In the genomic region with DNA sequence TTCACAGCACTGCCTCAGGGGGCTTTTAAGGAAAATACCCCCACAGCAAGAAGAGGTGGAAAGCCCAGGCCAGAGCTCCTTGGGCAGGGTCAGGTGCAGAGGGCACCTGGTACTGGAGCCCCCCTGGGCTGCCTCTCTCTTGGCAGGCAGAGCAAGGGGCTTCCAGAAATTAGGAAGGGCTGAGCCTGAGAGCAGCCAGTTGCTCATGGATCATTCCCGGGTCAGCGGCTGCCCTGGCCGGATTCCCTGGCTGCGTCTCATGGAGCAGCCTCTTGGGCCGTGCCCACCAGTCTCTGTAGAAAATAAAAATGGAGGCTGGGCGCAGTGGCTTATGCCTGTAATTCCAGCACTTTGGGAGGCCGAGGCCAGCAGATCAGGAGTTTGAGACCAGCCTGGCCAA, we compare ENCODE assay signal across 21 cellular contexts. TPM values are rescaled to one million over a fixed set of nuclear protein-coding genes. Genes with fewer than 3 reads are reported as not detected.
DNase-seq lines count a peak whose midpoint lies in the region; ATAC-seq and TF ChIP-seq lines count a peak whose summit lies in the region.
"Had no signal": no experiment of that assay in that cellular context is flagged by ENCODE, and none has a peak within 500 bp of the region (broad histone marks: within the 10 kb centered on the region; RNA-seq: fewer than 3 reads in every experiment).

No MANE protein-coding gene starts in this region.

- TF ChIP-seq EP300 in tibial nerve (IDR thresholded peaks at IDR 0.05) (no peak), gastroesophageal sphincter (IDR thresholded peaks at IDR 0.05) (no peak)

- H3K36me3 ChIP-seq in left ventricle myocardium inferior = no peaks in the 10 kb centered on the region
- peaks cover 0 to 16% (median 0%) of the 10 kb centered on the region in 3 donors for H3K36me3 ChIP-seq in tibial nerve
- H3K36me3 ChIP-seq in gastroesophageal sphincter = peaks cover 0 to 12% of the 10 kb centered on the region in 2 donors

- H3K27ac Mint-ChIP-seq in chondrocyte (ENCODE audit: unreplicated experiment) = no peak overlapping the region
- H3K27ac Mint-ChIP-seq: CD8-positive, alpha-beta T cell had no signal

- DNase-seq in left ventricle myocardium inferior (peak; percentile 7), Right ventricle myocardium inferior (ENCODE audit: missing footprints) (no peak), chondrocyte (ENCODE audit: low spot score) (peak; percentile 33), medulla oblongata (ENCODE audit: extremely low spot score) (peak; percentile 52), tibial nerve (ENCODE audit: low spot score in 2 of 2) (no peak)
- DNase-seq: Calu3; CD8-positive, alpha-beta T cell; DMS53; EL; MV-4-11; NCI-H1694 treated with DMSO at 0.1 percent for 48 hours; NCI-H2107; NCI-H510A treated with DMSO at 0.1 percent for 48 hours; NCI-H774; SHP77 treated with DMSO at 0.1 percent for 48 hours had no signal

- intact Hi-C loops in left ventricle myocardium inferior (cut with micrococcal nuclease) = no loop called here
- intact Hi-C loops in Right ventricle myocardium inferior (cut with DNase I) = loop anchor here (5.0 to 10.0 kb wide), 2 partner anchors 175 to 288 kb away; no protein-coding TSS in a partner anchor

- no peaks in the 10 kb centered on the region for H3K4me1 Mint-ChIP-seq in chondrocyte (ENCODE audit: low read depth)

- TF ChIP-seq CTCF in left ventricle myocardium inferior (IDR thresholded peaks at IDR 0.05; ENCODE audit: borderline replicate concordance) (no peak), chondrocyte (IDR thresholded peaks at IDR 0.05) (no peak), tibial nerve (IDR thresholded peaks at IDR 0.05) (no peak), gastroesophageal sphincter (IDR thresholded peaks at IDR 0.05) (no peak)

- H3K9me3 Mint-ChIP-seq in chondrocyte (ENCODE audit: low read depth) = no peaks in the 10 kb centered on the region
- H3K9me3 Mint-ChIP-seq: CD8-positive, alpha-beta T cell had no signal

- H3K4me3 ChIP-seq in left ventricle myocardium inferior (no peak overlapping the region), tibial nerve (no peak overlapping the region), gastroesophageal sphincter (no peak overlapping the region)

- no peak for ATAC-seq in Right ventricle myocardium inferior
- ATAC-seq in HG03439 (IDR thresholded peaks at IDR 0.05; ENCODE audit: unreplicated experiment) = no peak
- no peak for ATAC-seq in GM21529 (IDR thresholded peaks at IDR 0.05; ENCODE audit: unreplicated experiment)
- ATAC-seq in gastroesophageal sphincter = no peak
- ATAC-seq: CD8-positive, alpha-beta T cell had no signal

- TF ChIP-seq POLR2A in tibial nerve (IDR thresholded peaks at IDR 0.05) (no peak), gastroesophageal sphincter (IDR thresholded peaks at IDR 0.05) (no peak)

- no peak overlapping the region for H3K4me3 Mint-ChIP-seq in chondrocyte (ENCODE audit: unreplicated experiment)
- H3K4me3 Mint-ChIP-seq: CD8-positive, alpha-beta T cell had no signal

- H3K27me3 ChIP-seq in left ventricle myocardium inferior (ENCODE audit: low read depth) = no peaks in the 10 kb centered on the region
- H3K27me3 ChIP-seq in tibial nerve = no peaks in the 10 kb centered on the region
- H3K27me3 ChIP-seq in gastroesophageal sphincter = no peaks in the 10 kb centered on the region

- H3K9me3 ChIP-seq in left ventricle myocardium inferior (replicated peaks) (no peaks in the 10 kb centered on the region), tibial nerve (no peaks in the 10 kb centered on the region), gastroesophageal sphincter (no peaks in the 10 kb centered on the region)

- H3K27me3 Mint-ChIP-seq in chondrocyte (ENCODE audit: low read depth) = no peaks in the 10 kb centered on the region

- H3K27ac ChIP-seq in left ventricle myocardium inferior (replicated peaks) = no peak overlapping the region
- peak overlapping the region in 3 of 4 donors; percentile 35 to 77 (median 71) for H3K27ac ChIP-seq in tibial nerve
- no peak overlapping the region for H3K27ac ChIP-seq in gastroesophageal sphincter
- H3K27ac ChIP-seq: KMS-11 had no signal

- H3K36me3 Mint-ChIP-seq in chondrocyte (ENCODE audit: low read depth) = no peaks in the 10 kb centered on the region

- H3K4me1 ChIP-seq in left ventricle myocardium inferior (no peaks in the 10 kb centered on the region), tibial nerve (peaks cover 0 to 87% (median 47%) of the 10 kb centered on the region in 4 donors), gastroesophageal sphincter (peaks cover 0 to 43% (median 0%) of the 10 kb centered on the region in 3 donors)

- WGBS in tibial nerve, 2 donors = 40 to 46% methylated on average over 7 of the region's 7 CpGs
- 70 to 100% methylated on average over 1 to 2 of the region's 7 CpGs for WGBS in gastroesophageal sphincter (ENCODE audit: low coverage in 1 of 2), 2 donors

RNA-seq across cellular contexts. Expression of gene OMP, which starts 10.3 kb away (rescaled TPM):
- total RNA-seq in left ventricle myocardium inferior (not detected), Right ventricle myocardium inferior (not detected), chondrocyte (not detected in 3 replicates), tibial nerve (1 to 10 TPM in 1 of 4 donors, not detected in 3; 9.9 TPM), gastroesophageal sphincter (not detected)
- total RNA-seq: H1, OCI-LY7 had no signal

RNA-seq across cellular contexts. Expression of gene CAPN5, which starts 25.6 kb away (rescaled TPM):
- total RNA-seq in left ventricle myocardium inferior (2.3 TPM), Right ventricle myocardium inferior (3.7 TPM), chondrocyte (11.9 to 16.7 TPM (median 13.6 TPM) in 3 replicates), tibial nerve (10 to 100 TPM; 15.9 to 24.5 (median 19.8) TPM), gastroesophageal sphincter (1 to 10 TPM; 4.1 to 9.4 (median 7.7) TPM)

RNA-seq across cellular contexts. Expression of gene MYO7A, which starts 35.7 kb away (rescaled TPM):
- 3.2 TPM for total RNA-seq in left ventricle myocardium inferior
- total RNA-seq in Right ventricle myocardium inferior = 7.0 TPM
- not detected in 3 replicates for total RNA-seq in chondrocyte
- total RNA-seq in tibial nerve = 10 to 100 TPM; 12.6 to 45.0 (median 24.4) TPM
- total RNA-seq in gastroesophageal sphincter = 10 to 100 TPM in 2 of 4 donors, 1 to 10 TPM in 2; 4.0 to 11.8 (median 8.7) TPM
- total RNA-seq: OCI-LY7 had no signal

RNA-seq across cellular contexts. Expression of gene B3GNT6, which starts 58.2 kb away (rescaled TPM):
- not detected for total RNA-seq in left ventricle myocardium inferior
- total RNA-seq in Right ventricle myocardium inferior = not detected
- total RNA-seq in chondrocyte = not detected in 3 replicates
- not detected for total RNA-seq in tibial nerve
- under 1 TPM in 1 of 4 donors, not detected in 3; 0.62 TPM for total RNA-seq in gastroesophageal sphincter
- total RNA-seq: CD8-positive, alpha-beta T cell; H1; OCI-LY7 had no signal

Comparison
In these comparisons a context has a peak if more than half of its experiments do, and no peak if none do; other contexts are left out.
1. DNase-seq: peak in left ventricle myocardium inferior (single experiment), chondrocyte (single experiment) and medulla oblongata (single experiment); none in Right ventricle myocardium inferior (single experiment) and tibial nerve (0 of 2).
2. H3K27ac ChIP-seq: peak in tibial nerve (3 of 4); none in left ventricle myocardium inferior (single experiment) and gastroesophageal sphincter (0 of 4).